Comparison of ENCODE assay signal across 30 cellular contexts in the genomic region with DNA sequence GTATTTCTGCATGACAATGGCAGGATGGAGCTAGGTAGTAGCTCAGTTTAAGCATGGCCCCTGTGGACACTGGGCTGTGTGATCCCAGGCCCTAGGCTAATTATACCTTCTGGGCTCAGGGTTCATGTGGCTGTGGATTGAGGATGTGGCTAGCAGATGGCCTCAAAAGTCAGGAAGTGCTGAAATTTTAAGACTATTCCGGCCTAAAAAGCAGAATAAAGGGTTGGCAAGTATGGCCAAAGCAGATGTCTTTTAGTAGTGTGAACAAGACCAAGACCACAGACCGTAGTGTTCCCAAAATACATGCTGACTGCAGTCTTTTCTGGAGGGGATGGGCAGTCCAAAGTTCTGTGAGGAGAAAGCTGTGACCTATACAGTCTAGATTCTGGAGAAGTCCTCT.
A peak's percentile ranks its signal among the peaks of the same experiment; 100 is the strongest.
DNase-seq lines count a peak whose midpoint lies in the region; ATAC-seq, FAIRE-seq and TF ChIP-seq lines count a peak whose summit lies in the region.
"Had no signal": no experiment of that assay in that cellular context is flagged by ENCODE, and none has a peak within 500 bp of the region (broad histone marks: within the 10 kb centered on the region; RNA-seq: fewer than 3 reads in every experiment).

No MANE protein-coding gene starts in this region.

- DNase-seq in MV-4-11 (lab: John Stamatoyannopoulos, UW) (peak; percentile 92), caudate nucleus (lab: John Stamatoyannopoulos, UW) (peak in 9 of 61 donors; percentile 3 to 26 (median 11)), midbrain (lab: John Stamatoyannopoulos, UW) (peak; percentile 59), NCI-H510A (lab: John Stamatoyannopoulos, UW) (no peak), GM12891 (ENCODE audit: insufficient read length, low spot score) (no peak), H4 (ENCODE audit: low spot score) (no peak)
- DNase-seq: activated CD4-positive, alpha-beta T cell treated with anti-CD3 and anti-CD28 coated beads, Interleukin-2, amount 10 ng/mL, durations not matched to agents 24 days and 14 days; activated gamma-delta T cell treated with Interleukin-2 at 50 U/mL for 16 hours; activated naive CD8-positive, alpha-beta T cell treated with anti-CD3 and anti-CD28 coated beads, Interleukin-2, amount 50 U/mL, for 24 hours; activated T-cell treated with anti-CD3 and anti-CD28 coated beads, Interleukin-2, amount 50 U/mL, for 1 hour; Calu3; cerebellar nuclear complex; dorsolateral prefrontal cortex; GM23248; lower lobe of right lung; NCI-H1105 treated with DMSO at 0.1 percent for 48 hours; NCI-H2029 treated with DMSO at 0.1 percent for 48 hours; NCI-H345; NCI-H748 treated with DMSO at 0.1 percent for 48 hours; SK-N-SH; stimulated activated CD4-positive, alpha-beta T cell treated with anti-CD3 and anti-CD28 coated beads, Interleukin-4, amount 100 ng/mL, for 4 hours; stimulated activated naive B cell treated with anti-CD40 and anti-IgM and Interleukin-4, amounts not matched to agents 10 μg/mL and 1 μg/mL and 100 μg/mL, for 72 hours; WERI-Rb-1 had no signal

- H4K20me1 ChIP-seq in BLaER1 treated with 17β-estradiol and CSF1 and Interleukin-3, amounts not matched to agents 10 nM and 100 nM, result no peaks in the 10 kb centered on the region

- no peaks in the 10 kb centered on the region for H3K36me3 ChIP-seq in BLaER1 treated with 17β-estradiol and CSF1 and Interleukin-3, amounts not matched to agents 10 nM and 100 nM
- H3K36me3 ChIP-seq: lower lobe of right lung, WERI-Rb-1 had no signal

- peak overlapping the region; percentile 40 to 86 (median 62) for H3K4me2 ChIP-seq in BLaER1 treated with 17β-estradiol and CSF1 and Interleukin-3, amounts not matched to agents 10 nM and 100 nM
- H3K4me2 ChIP-seq: SK-N-SH had no signal

- peak overlapping the region in 3 of 11 experiments; percentile 1 to 28 (median 18); a peak in 3 of 22 replicates for H3K27ac ChIP-seq in BLaER1 treated with 17β-estradiol and CSF1 and Interleukin-3, amounts not matched to agents 10 nM and 100 nM
- peak overlapping the region; percentile 49 for H3K27ac ChIP-seq in caudate nucleus (ENCODE audit: low read depth, low read length)
- H3K27ac ChIP-seq: GM23248, lower lobe of right lung, parathyroid adenoma, RWPE1, WERI-Rb-1 had no signal

- no peak overlapping the region for H3K9ac ChIP-seq in BLaER1 treated with 17β-estradiol and CSF1 and Interleukin-3, amounts not matched to agents 10 nM and 100 nM
- H3K9ac ChIP-seq: GM23248, parathyroid adenoma, SK-N-SH had no signal

- ATAC-seq in HG02938 (IDR thresholded peaks at IDR 0.05; ENCODE audit: unreplicated experiment), result no peak
- ATAC-seq: activated naive CD8-positive, alpha-beta T cell treated with anti-CD3 and anti-CD28 coated beads, Interleukin-2, amount 50 U/mL, for 24 hours; GM12878; stimulated activated naive B cell treated with anti-CD40 and anti-IgM and Interleukin-4, amounts not matched to agents 10 μg/mL and 1 μg/mL and 100 μg/mL, for 72 hours had no signal

- peaks cover 0 to 3% (median 0%) of the 10 kb centered on the region in 11 experiments; a peak in 1 of 22 replicates for H3K27me3 ChIP-seq in BLaER1 treated with 17β-estradiol and CSF1 and Interleukin-3, amounts not matched to agents 10 nM and 100 nM
- H3K27me3 ChIP-seq: dorsolateral prefrontal cortex had no signal

- no peak overlapping the region for H3K4me3 ChIP-seq in BLaER1 treated with 17β-estradiol and CSF1 and Interleukin-3, amounts not matched to agents 10 nM and 100 nM
- H3K4me3 ChIP-seq: dorsolateral prefrontal cortex, GM12878, GM23248, lower lobe of right lung had no signal

- no peaks in the 10 kb centered on the region for H3K9me3 ChIP-seq in BLaER1 treated with 17β-estradiol and CSF1 and Interleukin-3, amounts not matched to agents 10 nM and 100 nM (replicated peaks in 1 of 11)
- H3K9me3 ChIP-seq: lower lobe of right lung, SK-N-SH had no signal

- no peak for FAIRE-seq in GM12891 (lab: Jason Lieb, UNC)
- FAIRE-seq: GM12878, keratinocyte, urothelium cell line had no signal

- H3K4me1 ChIP-seq in BLaER1 treated with 17β-estradiol and CSF1 and Interleukin-3, amounts not matched to agents 10 nM and 100 nM, result peaks cover 14 to 28% (median 17%) of the 10 kb centered on the region in 10 experiments
- H3K4me1 ChIP-seq: lower lobe of right lung, parathyroid adenoma had no signal

- no peak for TF ChIP-seq POLR2A in GM12891 (IDR thresholded peaks at IDR 0.05; ENCODE audit: low read depth, low read length)

TF ChIP-seq in GM12891, 5 proteins besides CTCF, POLR2A, EP300 and RAD21:
- no peak for TF ChIP-seq TAF1 (IDR thresholded peaks at IDR 0.05; ENCODE audit: low read depth, low read length)
- TF ChIP-seq POLR2AphosphoS5 (IDR thresholded peaks at IDR 0.05; ENCODE audit: low read depth, low read length), result no peak
- no peak for TF ChIP-seq POU2F2 (IDR thresholded peaks at IDR 0.05; ENCODE audit: low read depth, low read length)
- TF ChIP-seq PAX5 (IDR thresholded peaks at IDR 0.05; ENCODE audit: insufficient read depth, low read length, severe bottlenecking), result no peak
- no peak for TF ChIP-seq SPI1 (IDR thresholded peaks at IDR 0.05; ENCODE audit: low read depth, low read length)

Comparison
In these comparisons a context has a peak if more than half of its experiments do, and no peak if none do; other contexts are left out.
1. DNase-seq: peak in MV-4-11 (single experiment) and midbrain (single experiment); none in NCI-H510A (single experiment), GM12891 (single experiment) and H4 (single experiment).